2 cellular contexts compared by ENCODE assay signal in genomic region chr2:32702303-32703064, GRCh38.
TF ChIP-seq lines count a peak whose summit lies in the region.

No MANE protein-coding gene starts in this region.

TF ChIP-seq in GM23338, 12 proteins besides CTCF, POLR2A, EP300 and RAD21:
- no peak for TF ChIP-seq POLR2AphosphoS5 (IDR thresholded peaks at IDR 0.05; ENCODE audit: low read depth)
- no peak for TF ChIP-seq EZH2phosphoT487 (IDR thresholded peaks at IDR 0.05; ENCODE audit: unreplicated experiment)
- no peak for TF ChIP-seq JUNB (IDR thresholded peaks at IDR 0.05; ENCODE audit: unreplicated experiment)
- TF ChIP-seq REST (IDR thresholded peaks at IDR 0.05; ENCODE audit: unreplicated experiment): no peak
- TF ChIP-seq ZNF114 (CRISPR knock-in tag; IDR thresholded peaks at IDR 0.05): no peak
- no peak for TF ChIP-seq ZNF462 (CRISPR knock-in tag; IDR thresholded peaks at IDR 0.05)
- no peak for TF ChIP-seq STAT1 (IDR thresholded peaks at IDR 0.05; ENCODE audit: unreplicated experiment)
- no peak for TF ChIP-seq ZNF331 (CRISPR knock-in tag; IDR thresholded peaks at IDR 0.05; ENCODE audit: low read depth)
- TF ChIP-seq ETS1 (IDR thresholded peaks at IDR 0.05): no peak
- no peak for TF ChIP-seq EZH2 (IDR thresholded peaks at IDR 0.05; ENCODE audit: low read depth, unreplicated experiment)
- no peak for TF ChIP-seq CREB1 (CRISPR knock-in tag; IDR thresholded peaks at IDR 0.05; ENCODE audit: low read depth)
- TF ChIP-seq NANOG (IDR thresholded peaks at IDR 0.05; ENCODE audit: borderline replicate concordance): no peak

TF ChIP-seq in GM12878, 131 proteins besides CTCF, POLR2A, EP300 and RAD21:
- no peak for TF ChIP-seq BHLHE40 (IDR thresholded peaks at IDR 0.05; ENCODE audit: borderline replicate concordance in 1 of 2, low read depth in 2 of 2, low read length in 1 of 2)
